ENCODE assay signal across 40 cellular contexts in genomic region chr3:15160662-15161061, GRCh38.
"Had no signal": no experiment of that assay in that cellular context is flagged by ENCODE, and none has a peak within 500 bp of the region (broad histone marks: within the 10 kb centered on the region; RNA-seq: fewer than 3 reads in every experiment).

No MANE protein-coding gene starts in this region.

- H3K36me3 Mint-ChIP-seq: activated naive CD4-positive, alpha-beta T cell treated with anti-CD3 and anti-CD28 coated beads, Interleukin-2, amount 10 ng/mL, durations not matched to agents 7 days and 5 days; activated naive CD4-positive, alpha-beta T cell treated with anti-CD3 and anti-CD28 coated beads, Interleukin-2, amount 50 U/mL, for 24 hours; activated naive CD4-positive, alpha-beta T cell treated with anti-CD3 and anti-CD28 coated beads, Interleukin-2, amount 50 U/mL, for 72 hours; brain had no signal

- H3K27ac ChIP-seq: adrenal gland, ascending aorta, body of pancreas, brain microvascular endothelial cell, breast epithelium, cardiac muscle cell had no signal

- FAIRE-seq: astrocyte, bronchial epithelial cell had no signal

- H3K9me3 Mint-ChIP-seq: central memory CD8-positive, alpha-beta T cell had no signal

- H3K27me3 ChIP-seq: adrenal gland, ascending aorta, body of pancreas had no signal

- H3K9me3 ChIP-seq: adrenal gland, ascending aorta, body of pancreas, breast epithelium had no signal

- DNase-seq: activated effector memory CD4-positive, alpha-beta T cell treated with anti-CD3 and anti-CD28 coated beads, Interleukin-2, amount 50 U/mL, for 16 hours; activated effector memory CD4-positive, alpha-beta T cell treated with Interleukin-2 at 50 U/mL for 16 hours; activated gamma-delta T cell; activated gamma-delta T cell treated with Interleukin-2 at 50 U/mL for 16 hours; activated naive CD4-positive, alpha-beta T cell; activated naive CD4-positive, alpha-beta T cell treated with anti-CD3 and anti-CD28 coated beads for 36 hours; activated naive CD4-positive, alpha-beta T cell treated with anti-CD3 and anti-CD28 coated beads, Interleukin-2, amount 10 ng/mL, durations not matched to agents 7 days and 5 days; activated naive CD4-positive, alpha-beta T cell treated with anti-CD3 and anti-CD28 coated beads, Interleukin-2, amount 50 U/mL, for 16 hours; activated naive CD4-positive, alpha-beta T cell treated with Interleukin-2 at 50 U/mL for 16 hours; activated naive CD8-positive, alpha-beta T cell treated with anti-CD3 and anti-CD28 coated beads for 36 hours; activated naive CD8-positive, alpha-beta T cell treated with anti-CD3 and anti-CD28 coated beads, Interleukin-2, amount 10 ng/mL, durations not matched to agents 7 days and 5 days; activated naive CD8-positive, alpha-beta T cell treated with anti-CD3 and anti-CD28 coated beads, Interleukin-2, amount 50 U/mL, for 24 hours; activated T-cell treated with anti-CD3 and anti-CD28 coated beads, Interleukin-2, amount 50 U/mL, for 1 hour; activated T-cell treated with anti-CD3 and anti-CD28 coated beads, Interleukin-2, amount 50 U/mL, for 24 hours; activated T-cell treated with anti-CD3 and anti-CD28 coated beads, Interleukin-2, amount 50 U/mL, for 4 hours; activated T-cell treated with anti-CD3 and anti-CD28 coated beads, Interleukin-2, amount 50 U/mL, for 48 hours; activated T-cell treated with anti-CD3 and anti-CD28 coated beads, Interleukin-2, amount 50 U/mL, for 72 hours; adrenal gland; amniotic stem cell; amygdala; anterior cingulate cortex; aorta; body of pancreas; brain microvascular endothelial cell; caudate nucleus; central memory CD4-positive, alpha-beta T cell; cerebellar nuclear complex had no signal

- H3K36me3 ChIP-seq: adrenal gland, ascending aorta, brain microvascular endothelial cell, breast epithelium, cardiac muscle cell had no signal

- H3K4me3 Mint-ChIP-seq: activated naive CD4-positive, alpha-beta T cell treated with anti-CD3 and anti-CD28 coated beads for 36 hours; activated naive CD4-positive, alpha-beta T cell treated with anti-CD3 and anti-CD28 coated beads, Interleukin-2, amount 10 ng/mL, durations not matched to agents 7 days and 5 days; activated naive CD4-positive, alpha-beta T cell treated with anti-CD3 and anti-CD28 coated beads, Interleukin-2, amount 50 U/mL, for 24 hours; activated naive CD8-positive, alpha-beta T cell; activated naive CD8-positive, alpha-beta T cell treated with anti-CD3 and anti-CD28 coated beads for 36 hours; activated naive CD8-positive, alpha-beta T cell treated with anti-CD3 and anti-CD28 coated beads, Interleukin-2, amount 10 ng/mL, durations not matched to agents 7 days and 5 days; activated naive CD8-positive, alpha-beta T cell treated with anti-CD3 and anti-CD28 coated beads, Interleukin-2, amount 50 U/mL, for 24 hours; activated T-cell treated with anti-CD3 and anti-CD28 coated beads, Interleukin-2, amount 50 U/mL, for 24 hours; activated T-cell treated with anti-CD3 and anti-CD28 coated beads, Interleukin-2, amount 50 U/mL, for 4 hours; activated T-cell treated with anti-CD3 and anti-CD28 coated beads, Interleukin-2, amount 50 U/mL, for 72 hours; activated T-helper 1 cell treated with anti-CD3 and anti-CD28 coated beads, Interleukin-12 subunit alpha, Interleukin-12 subunit beta, Interleukin-2, Interleukin-4 antibody, amounts not matched to agents 30 ng/mL and 10 ng/mL and 1 ng/mL, durations not matched to agents 14 hours and 24 hours and 36 hours; activated T-helper 17 cell treated with anti-CD3 and anti-CD28 coated beads, Interleukin-2, amount 50 U/mL, for 72 hours; brain; central memory CD8-positive, alpha-beta T cell had no signal

- ATAC-seq: activated naive CD8-positive, alpha-beta T cell treated with anti-CD3 and anti-CD28 coated beads, Interleukin-2, amount 50 U/mL, for 24 hours; activated T-cell treated with anti-CD3 and anti-CD28 coated beads, Interleukin-2, amount 50 U/mL, for 4 hours; activated T-helper 17 cell treated with anti-CD3 and anti-CD28 coated beads, Interleukin-2, amount 50 U/mL, for 72 hours; body of pancreas had no signal

- H3K4me3 ChIP-seq: adrenal gland, ascending aorta, body of pancreas, breast epithelium, cardiac muscle cell had no signal

- H3K4me1 Mint-ChIP-seq: activated naive CD4-positive, alpha-beta T cell treated with anti-CD3 and anti-CD28 coated beads, Interleukin-2, amount 10 ng/mL, durations not matched to agents 7 days and 5 days; activated T-helper 17 cell treated with anti-CD3 and anti-CD28 coated beads, Interleukin-2, amount 50 U/mL, for 72 hours; brain; central memory CD8-positive, alpha-beta T cell had no signal

- H3K4me1 ChIP-seq: adrenal gland, ascending aorta, body of pancreas, breast epithelium had no signal

- H3K27ac Mint-ChIP-seq: activated naive CD4-positive, alpha-beta T cell treated with anti-CD3 and anti-CD28 coated beads for 36 hours; activated naive CD4-positive, alpha-beta T cell treated with anti-CD3 and anti-CD28 coated beads, Interleukin-2, amount 10 ng/mL, durations not matched to agents 7 days and 5 days; activated naive CD4-positive, alpha-beta T cell treated with anti-CD3 and anti-CD28 coated beads, Interleukin-2, amount 50 U/mL, for 24 hours; activated naive CD4-positive, alpha-beta T cell treated with anti-CD3 and anti-CD28 coated beads, Interleukin-2, amount 50 U/mL, for 72 hours; activated naive CD8-positive, alpha-beta T cell; activated naive CD8-positive, alpha-beta T cell treated with anti-CD3 and anti-CD28 coated beads for 36 hours; activated naive CD8-positive, alpha-beta T cell treated with anti-CD3 and anti-CD28 coated beads, Interleukin-2, amount 10 ng/mL, durations not matched to agents 7 days and 5 days; activated T-cell treated with anti-CD3 and anti-CD28 coated beads, Interleukin-2, amount 50 U/mL, for 24 hours; activated T-cell treated with anti-CD3 and anti-CD28 coated beads, Interleukin-2, amount 50 U/mL, for 72 hours; activated T-helper 1 cell treated with anti-CD3 and anti-CD28 coated beads, Interleukin-12 subunit alpha, Interleukin-12 subunit beta, Interleukin-2, Interleukin-4 antibody, amounts not matched to agents 30 ng/mL and 10 ng/mL and 1 ng/mL, durations not matched to agents 14 hours and 24 hours and 36 hours; activated T-helper 17 cell treated with anti-CD3 and anti-CD28 coated beads, Interleukin-2, amount 50 U/mL, for 72 hours; activated T-helper 2 cell treated with anti-CD3 and anti-CD28 coated beads, Interferon-gamma antibody, Interleukin-2, Interleukin-4, amounts not matched to agents 10 μg/mL and 5 μg/mL and 100 μg/mL, durations not matched to agents 14 hours and 24 hours and 36 hours; brain had no signal
